ENCODE assay signal across 8 cellular contexts in genomic region chr19:1103691-1104451, GRCh38. TPM values are rescaled to one million over a fixed set of nuclear protein-coding genes. Genes with fewer than 3 reads are reported as not detected.
DNase-seq lines count a peak whose midpoint lies in the region; ATAC-seq and TF ChIP-seq lines count a peak whose summit lies in the region.

Gene GPX4 (plus strand): TSS chr19:1103994. CDS start chr19:1104044, 50 bp downstream.

- H3K36me3 Mint-ChIP-seq in CD14-positive monocyte = peaks cover 7 to 19% of the 10 kb centered on the region in 2 donors
- H3K36me3 Mint-ChIP-seq in activated CD4-positive, alpha-beta memory T cell treated with anti-CD3 and anti-CD28 coated beads for 36 hours = peaks cover 5% of the 10 kb centered on the region

- WGBS in right lobe of liver (ENCODE audit: insufficient coverage, low coverage, low lambda C conversion rate, missing lambda C conversion rate) = 0% methylated on average over 27 of the region's 96 CpGs

- H3K9me3 ChIP-seq in right lobe of liver = no peaks in the 10 kb centered on the region

- H3K4me3 Mint-ChIP-seq in CD14-positive monocyte = peak within 1 kb of the TSS; percentile 78 to 80
- peak within 1 kb of the TSS; percentile 75 for H3K4me3 Mint-ChIP-seq in activated CD4-positive, alpha-beta memory T cell treated with anti-CD3 and anti-CD28 coated beads for 36 hours

- ATAC-seq in GM19397 (IDR thresholded peaks at IDR 0.05; ENCODE audit: unreplicated experiment) (peak; percentile 68), HG03571 (IDR thresholded peaks at IDR 0.05; ENCODE audit: unreplicated experiment) (peak; percentile 54), right lobe of liver (peak; percentile 71 to 88 (median 85))

- peaks cover 49% of the 10 kb centered on the region for H3K4me1 Mint-ChIP-seq in CD14-positive monocyte
- peaks cover 49% of the 10 kb centered on the region for H3K4me1 Mint-ChIP-seq in activated CD4-positive, alpha-beta memory T cell treated with anti-CD3 and anti-CD28 coated beads for 36 hours (ENCODE audit: low read depth)

- CTCF ChIA-PET in activated CD4-positive, alpha-beta memory T cell treated with anti-CD3 and anti-CD28 coated beads for 36 hours (lab: Charles Lee) = interaction anchor here (1.1 to 1.8 kb wide), 4 partner anchors 9 to 64 kb away, joined by 3 to 5 read pairs (median 3); partner anchors contain the start of gene ARHGAP45

- peak; percentile 99 for TF ChIP-seq POLR2A in right lobe of liver (IDR thresholded peaks at IDR 0.05)

- POLR2A ChIA-PET in activated CD4-positive, alpha-beta memory T cell treated with anti-CD3 and anti-CD28 coated beads for 36 hours (lab: Charles Lee) = interaction anchor here (0.6 to 4.5 kb wide), 12 partner anchors 9 to 84 kb away, joined by 3 to 25 read pairs (median 4); partner anchors contain the start of genes ARHGAP45 and RNU6-2

- H3K27me3 Mint-ChIP-seq in CD14-positive monocyte (ENCODE audit: low read depth in 3 of 3) = peaks cover 0 to 3% (median 0%) of the 10 kb centered on the region in 3 donors
- no peaks in the 10 kb centered on the region for H3K27me3 Mint-ChIP-seq in activated CD4-positive, alpha-beta memory T cell treated with anti-CD3 and anti-CD28 coated beads for 36 hours

- no peak for TF ChIP-seq CTCF in CD14-positive monocyte (IDR thresholded peaks at IDR 0.05)
- TF ChIP-seq CTCF in dorsolateral prefrontal cortex (IDR thresholded peaks at IDR 0.05 in 54 of 56, conservative IDR thresholded peaks at IDR 0.05 in 2 of 56; ENCODE audit: low read depth in 1 of 56, partially characterized antibody in 56 of 56) = peak in 11 of 56 donors; percentile 8 to 45 (median 17)
- TF ChIP-seq CTCF in right lobe of liver (IDR thresholded peaks at IDR 0.05) = no peak

- H3K36me3 ChIP-seq in right lobe of liver = peaks cover 0 to 26% (median 10%) of the 10 kb centered on the region in 4 donors

- H3K27ac ChIP-seq in dorsolateral prefrontal cortex (peak within 1 kb of the TSS; percentile 78 to 98 (median 96)), right lobe of liver (peak within 1 kb of the TSS; percentile 83 to 94 (median 92))

- H3K9me3 Mint-ChIP-seq in CD14-positive monocyte = peaks cover 7 to 15% (median 13%) of the 10 kb centered on the region in 7 donors
- H3K9me3 Mint-ChIP-seq in activated CD4-positive, alpha-beta memory T cell treated with anti-CD3 and anti-CD28 coated beads for 36 hours = peaks cover 6% of the 10 kb centered on the region

- peak; percentile 99 for DNase-seq in CD14-positive monocyte (ENCODE audit: low spot score)
- peak; percentile 88 for DNase-seq in NCI-H82 treated with DMSO at 0.1 percent for 48 hours (lab: John Stamatoyannopoulos, UW; ENCODE audit: unreplicated experiment)
- DNase-seq in activated CD4-positive, alpha-beta memory T cell treated with anti-CD3 and anti-CD28 coated beads for 36 hours = peak; percentile 99
- DNase-seq in dorsolateral prefrontal cortex = peak; percentile 97 to 99 (median 98)
- peak; percentile 100 for DNase-seq in right lobe of liver
- peak; percentile 98 for DNase-seq in stimulated activated CD4-positive, alpha-beta T cell treated with anti-CD3 and anti-CD28 coated beads, Interleukin-4, amount 100 ng/mL, for 4 hours

- intact Hi-C loops in CD14-positive monocyte (cut with micrococcal nuclease) = loop anchor here (2.0 to 10.0 kb wide), 6 partner anchors 17 to 177 kb away; partner anchors contain the start of genes ARHGAP45 (in 2 of the 2), ARID3A (in 1 of the 2), ATP5F1D (in 1 of the 2) and CIRBP (in 1 of the 2)
- intact Hi-C loops in activated CD4-positive, alpha-beta memory T cell treated with anti-CD3 and anti-CD28 coated beads for 36 hours (cut with micrococcal nuclease) = loop anchor here (1.0 to 10.0 kb wide), 8 partner anchors 9 to 179 kb away; partner anchors contain the start of genes ARID3A, ATP5F1D, POLR2E and RNU6-2
- intact Hi-C loops in dorsolateral prefrontal cortex (cut with DNase I) = loop anchor here (1.0 to 5.0 kb wide), 2 partner anchors 9 to 82 kb away; partner anchors contain the start of genes RNU6-2 (in 2 of the 2), TMEM259 (in 2 of the 2) and POLR2E (in 1 of the 2)
- intact Hi-C loops in right lobe of liver (cut with DNase I) = no loop called here

- H3K4me3 ChIP-seq in dorsolateral prefrontal cortex (peak within 1 kb of the TSS; percentile 61 to 90 (median 79)), right lobe of liver (peak within 1 kb of the TSS; percentile 68 to 79 (median 78))

- H3K27ac Mint-ChIP-seq in CD14-positive monocyte = peak within 1 kb of the TSS; percentile 96 to 99 (median 98)
- H3K27ac Mint-ChIP-seq in activated CD4-positive, alpha-beta memory T cell treated with anti-CD3 and anti-CD28 coated beads for 36 hours = peak within 1 kb of the TSS; percentile 89

- H3K27me3 ChIP-seq in dorsolateral prefrontal cortex (no peaks in the 10 kb centered on the region), right lobe of liver (no peaks in the 10 kb centered on the region)

- H3K4me1 ChIP-seq in right lobe of liver = peaks cover 2 to 41% (median 19%) of the 10 kb centered on the region in 4 donors

RNA-seq across cellular contexts. Expression of gene GPX4, which starts in this region (rescaled TPM):
- polyA plus RNA-seq in CD14-positive monocyte = 100 to 1,000 TPM; 459 to 508 TPM
- total RNA-seq in activated CD4-positive, alpha-beta memory T cell treated with anti-CD3 and anti-CD28 coated beads for 36 hours = 100 to 1,000 TPM; 274 to 275 TPM
- total RNA-seq in dorsolateral prefrontal cortex (100 to 1,000 TPM; 189 to 425 (median 310) TPM), right lobe of liver (100 to 1,000 TPM; 204 to 389 (median 212) TPM)

Comparison
In these comparisons a context has a peak if more than half of its experiments do, and no peak if none do; other contexts are left out.
1. Peak in every context shown above with its lines: DNase-seq, ATAC-seq, H3K4me3 ChIP-seq and H3K27ac ChIP-seq.
2. intact Hi-C loops: an anchor here in CD14-positive monocyte (2.0 to 10.0 kb wide), activated CD4-positive, alpha-beta memory T cell treated with anti-CD3 and anti-CD28 coated beads for 36 hours (1.0 to 10.0 kb wide) and dorsolateral prefrontal cortex (1.0 to 5.0 kb wide); none called in right lobe of liver.